ENCODE assay signal across 8 cellular contexts in the genomic region with DNA sequence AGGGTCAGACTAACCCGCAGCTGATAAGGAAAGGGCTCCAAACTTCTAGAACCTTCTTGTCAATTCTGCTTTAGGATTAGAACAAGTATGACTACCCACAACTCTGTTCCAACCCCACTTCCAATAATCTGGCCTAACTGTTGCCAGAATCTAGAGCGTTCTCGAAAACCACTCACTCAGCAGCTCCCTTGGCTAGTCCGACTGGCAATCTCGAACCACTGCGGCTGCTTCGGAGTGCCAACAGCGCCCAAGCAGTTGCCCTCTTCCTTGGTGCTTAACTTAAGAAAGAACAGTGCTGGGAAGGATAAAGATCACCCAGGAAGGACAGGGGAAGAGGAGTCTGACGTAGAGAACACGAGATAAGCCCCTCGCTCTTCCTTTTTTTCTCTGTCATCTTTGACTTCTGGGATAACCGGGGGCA. TPM values are rescaled to one million over a fixed set of nuclear protein-coding genes. Genes with fewer than 3 reads are reported as not detected.
DNase-seq lines count a peak whose midpoint lies in the region; ATAC-seq and TF ChIP-seq lines count a peak whose summit lies in the region.

No MANE protein-coding gene starts in this region.

- H3K9me3 Mint-ChIP-seq in MCF 10A (ENCODE audit: unreplicated experiment): no peaks in the 10 kb centered on the region

- TF ChIP-seq CTCF in MCF 10A (IDR thresholded peaks at IDR 0.05; ENCODE audit: unreplicated experiment): no peak
- TF ChIP-seq CTCF in lower leg skin (IDR thresholded peaks at IDR 0.05): no peak
- no peak for TF ChIP-seq CTCF in tibial artery (IDR thresholded peaks at IDR 0.05)

- H3K4me1 Mint-ChIP-seq in MCF 10A (ENCODE audit: insufficient read depth, unreplicated experiment): peaks cover 36% of the 10 kb centered on the region

- peak overlapping the region; percentile 79 to 89 for H3K27ac ChIP-seq in tibial artery

- TF ChIP-seq POLR2A in lower leg skin (IDR thresholded peaks at IDR 0.05): no peak

- 2 to 3% methylated on average over 12 of the region's 12 CpGs for WGBS in lower leg skin, 2 donors

- POLR2A ChIA-PET in MCF 10A (lab: Yijun Ruan, JAX): interaction anchor here (0.5 to 6.8 kb wide), 20 partner anchors 9 to 504 kb away, joined by 3 to 138 read pairs (median 6); a partner anchor contains a TSS

- H3K4me3 ChIP-seq in lower leg skin (ENCODE audit: low read depth, poor library complexity, severe bottlenecking): peak overlapping the region; percentile 91
- H3K4me3 ChIP-seq in tibial artery: peak overlapping the region; percentile 83 to 87

- DNase-seq in EH (ENCODE audit: low read depth) (peak; percentile 31), NCI-H69 (lab: John Stamatoyannopoulos, UW) (peak; percentile 56), MCF 10A (ENCODE audit: unreplicated experiment) (peak; percentile 18), lower leg skin (ENCODE audit: low spot score in 2 of 2) (no peak), tibial artery (no peak), NCI-H1436 treated with DMSO at 0.1 percent for 48 hours (lab: John Stamatoyannopoulos, UW) (no peak)

- intact Hi-C loops in MCF 10A (cut with micrococcal nuclease): loop anchor here (2.0 kb wide), 1 partner anchor 50 kb away; a partner anchor contains a TSS
- intact Hi-C loops in lower leg skin (cut with DNase I; ENCODE audit: low total_unique reads): no loop called here
- intact Hi-C loops in tibial artery (cut with DNase I; ENCODE audit: low total_unique reads): no loop called here

- no peaks in the 10 kb centered on the region for H3K9me3 ChIP-seq in tibial artery

- H3K36me3 Mint-ChIP-seq in MCF 10A (ENCODE audit: insufficient read depth, unreplicated experiment): peaks cover 10% of the 10 kb centered on the region

- no peaks in the 10 kb centered on the region for H3K27me3 Mint-ChIP-seq in MCF 10A (ENCODE audit: insufficient read depth, unreplicated experiment)

- ATAC-seq in GM19328 (IDR thresholded peaks at IDR 0.05; ENCODE audit: unreplicated experiment) (no peak), HG02588 (IDR thresholded peaks at IDR 0.05; ENCODE audit: unreplicated experiment) (no peak)

- H3K4me1 ChIP-seq in tibial artery: peaks cover 0 to 69% (median 56%) of the 10 kb centered on the region in 4 donors

- peak overlapping the region; percentile 99 for H3K27ac Mint-ChIP-seq in MCF 10A (ENCODE audit: low read depth, unreplicated experiment)

- peaks cover 0 to under 1% (median 0%) of the 10 kb centered on the region in 3 donors for H3K36me3 ChIP-seq in tibial artery

- BruUV-seq in MCF 10A (replicated peaks; lab: Mats Ljungman, UMichigan): no TSS peak

- H3K4me3 Mint-ChIP-seq in MCF 10A (ENCODE audit: unreplicated experiment): peak overlapping the region; percentile 99

- CTCF ChIA-PET in MCF 10A (lab: Yijun Ruan, JAX): interaction anchor here (0.5 to 1.4 kb wide), 7 partner anchors 15 to 711 kb away, joined by 3 to 4 read pairs (median 3); no protein-coding TSS in a partner anchor

- no peaks in the 10 kb centered on the region for H3K27me3 ChIP-seq in tibial artery

RNA-seq across cellular contexts. Expression of a gene that starts 0.8 kb away (rescaled TPM):
- total RNA-seq in MCF 10A (2022) (112 and 130 TPM in 2 replicates), lower leg skin (10 to 100 TPM; 48.8 to 85.5 (median 63.7) TPM)

RNA-seq across cellular contexts. Expression of a gene that starts 3.5 kb away (rescaled TPM):
- total RNA-seq in MCF 10A (2022) (34.1 and 40.0 TPM in 2 replicates), lower leg skin (10 to 100 TPM; 44.6 to 57.9 (median 52.3) TPM)

RNA-seq across cellular contexts. Expression of a gene that starts 34.0 kb away (rescaled TPM):
- total RNA-seq in MCF 10A (2022) (0.72 and 0.81 TPM in 2 replicates), lower leg skin (1 to 10 TPM in 3 of 4 donors, under 1 TPM in 1; 0.97 to 1.8 (median 1.5) TPM)

RNA-seq across cellular contexts. Expression of a gene that starts 49.8 kb away (rescaled TPM):
- total RNA-seq in MCF 10A (2022): 42.6 and 46.2 TPM in 2 replicates
- total RNA-seq in lower leg skin: 10 to 100 TPM; 37.2 to 63.8 (median 44.5) TPM

Comparison
In these comparisons a context has a peak if more than half of its experiments do, and no peak if none do; other contexts are left out.
1. DNase-seq: peak in EH (single experiment), NCI-H69 (single experiment) and MCF 10A (single experiment); none in lower leg skin (0 of 2), tibial artery (0 of 2) and NCI-H1436 treated with DMSO at 0.1 percent for 48 hours (single experiment).